ENCODE assay signal across 20 cellular contexts in the genomic region with DNA sequence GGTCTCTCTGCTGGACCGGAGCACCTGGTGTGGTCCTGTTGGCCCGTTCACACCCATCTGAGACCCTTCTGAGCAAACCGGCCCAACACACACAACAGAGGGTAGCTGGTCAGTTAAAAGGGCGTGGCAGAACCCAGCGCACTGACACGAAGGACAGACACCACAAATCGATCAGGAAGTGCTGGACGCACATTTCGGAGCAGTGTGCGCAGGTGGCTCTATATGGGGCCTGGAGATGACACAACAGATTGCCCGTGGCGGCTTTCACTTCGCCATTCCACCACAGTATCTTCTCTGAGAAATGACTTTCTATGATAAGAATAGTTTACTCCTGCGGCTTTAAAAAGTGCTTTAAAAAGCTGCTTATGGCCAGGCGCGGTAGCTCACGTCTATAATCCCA. TPM values are rescaled to one million over a fixed set of nuclear protein-coding genes. Genes with fewer than 3 reads are reported as not detected.
DNase-seq lines count a peak whose midpoint lies in the region; ATAC-seq, FAIRE-seq and TF ChIP-seq lines count a peak whose summit lies in the region.
"Had no signal": no experiment of that assay in that cellular context is flagged by ENCODE, and none has a peak within 500 bp of the region (broad histone marks: within the 10 kb centered on the region; RNA-seq: fewer than 3 reads in every experiment).

No MANE protein-coding gene starts in this region.

- ATAC-seq in right lobe of liver, result no peak
- ATAC-seq: left ventricle myocardium superior, psoas muscle had no signal

- peaks cover 13% of the 10 kb centered on the region for H3K36me3 ChIP-seq in CD8-positive, alpha-beta memory T cell (ENCODE audit: insufficient read depth, low read length)
- peaks cover 2% of the 10 kb centered on the region for H3K36me3 ChIP-seq in effector memory CD4-positive, alpha-beta T cell (ENCODE audit: control insufficient read depth, insufficient read depth, low read length)
- H3K36me3 ChIP-seq in right lobe of liver, result no peaks in the 10 kb centered on the region

- POLR2A ChIA-PET in CD8-positive, alpha-beta memory T cell (lab: Charles Lee), result interaction anchor here (1.8 to 2.1 kb wide), 2 partner anchors 12 to 29 kb away, joined by 8 to 9 read pairs; a partner anchor contains a TSS

- TF ChIP-seq POLR2A in right lobe of liver (IDR thresholded peaks at IDR 0.05), result no peak

- H3K9me3 ChIP-seq in CD8-positive, alpha-beta memory T cell (ENCODE audit: low read length), result no peaks in the 10 kb centered on the region
- no peaks in the 10 kb centered on the region for H3K9me3 ChIP-seq in effector memory CD4-positive, alpha-beta T cell (ENCODE audit: control insufficient read depth, low read length)
- no peaks in the 10 kb centered on the region for H3K9me3 ChIP-seq in right lobe of liver
- H3K9me3 ChIP-seq: psoas muscle, upper lobe of left lung had no signal

- no peak overlapping the region for H3K4me3 ChIP-seq in CD8-positive, alpha-beta memory T cell (ENCODE audit: low read length)
- no peak overlapping the region for H3K4me3 ChIP-seq in effector memory CD4-positive, alpha-beta T cell (ENCODE audit: insufficient read depth, low read depth, low read length, poor library complexity, severe bottlenecking)
- no peak overlapping the region for H3K4me3 ChIP-seq in right lobe of liver
- no peak overlapping the region for H3K4me3 ChIP-seq in dorsolateral prefrontal cortex
- H3K4me3 ChIP-seq: psoas muscle, upper lobe of left lung had no signal

- H3K36me3 Mint-ChIP-seq in T-helper 1 cell treated with Interleukin-12 subunit alpha and Interleukin-12 subunit beta and Interleukin-4 antibody, amounts not matched to agents 30 μg/mL and 1 μg/mL, for 36 hours (ENCODE audit: low read depth), result peaks cover 22% of the 10 kb centered on the region
- H3K36me3 Mint-ChIP-seq in CD8-positive, alpha-beta memory T cell, result peaks cover 0 to 28% (median 13%) of the 10 kb centered on the region in 3 donors
- H3K36me3 Mint-ChIP-seq in T-helper 2 cell treated with Interferon-gamma antibody and Interleukin-4, amounts not matched to agents 5 μg/mL and 100 μg/mL, for 36 hours (ENCODE audit: low read depth), result peaks cover 25% of the 10 kb centered on the region

- H3K9me3 Mint-ChIP-seq in T-helper 1 cell treated with Interleukin-12 subunit alpha and Interleukin-12 subunit beta and Interleukin-4 antibody, amounts not matched to agents 30 μg/mL and 1 μg/mL, for 36 hours, result no peaks in the 10 kb centered on the region
- H3K9me3 Mint-ChIP-seq in CD8-positive, alpha-beta memory T cell, result no peaks in the 10 kb centered on the region
- no peaks in the 10 kb centered on the region for H3K9me3 Mint-ChIP-seq in T-helper 2 cell treated with Interferon-gamma antibody and Interleukin-4, amounts not matched to agents 5 μg/mL and 100 μg/mL, for 36 hours
- H3K9me3 Mint-ChIP-seq: H9, neural crest cell had no signal

- CTCF ChIA-PET in CD8-positive, alpha-beta memory T cell (lab: Charles Lee), result interaction anchor here (0.9 to 3.7 kb wide), 7 partner anchors 13 to 170 kb away, joined by 3 to 12 read pairs (median 4); a partner anchor contains a TSS

- intact Hi-C loops in right lobe of liver (cut with DNase I), result no loop called here
- intact Hi-C loops in dorsolateral prefrontal cortex (cut with DNase I), result no loop called here

- no peak for DNase-seq in T-helper 1 cell
- DNase-seq in CD8-positive, alpha-beta memory T cell, result no peak
- DNase-seq in T-helper 2 cell treated with Interferon-gamma antibody and Interleukin-4, amounts not matched to agents 5 μg/mL and 100 μg/mL, for 36 hours (ENCODE audit: low spot score), result no peak
- DNase-seq in effector memory CD4-positive, alpha-beta T cell, result no peak
- DNase-seq in RCC 7860 (ENCODE audit: low spot score), result no peak
- DNase-seq in right lobe of liver, result no peak
- no peak for DNase-seq in dorsolateral prefrontal cortex
- DNase-seq: foreskin fibroblast, H9, Karpas-422, left ventricle myocardium superior, midbrain, NCI-H1048, NCI-H2029, psoas muscle had no signal

- H3K4me3 Mint-ChIP-seq in T-helper 1 cell treated with Interleukin-12 subunit alpha and Interleukin-12 subunit beta and Interleukin-4 antibody, amounts not matched to agents 30 μg/mL and 1 μg/mL, for 36 hours, result peak overlapping the region; percentile 57
- peak overlapping the region in 6 of 7 donors; percentile 12 to 75 (median 56) for H3K4me3 Mint-ChIP-seq in CD8-positive, alpha-beta memory T cell
- peak overlapping the region; percentile 67 for H3K4me3 Mint-ChIP-seq in T-helper 2 cell treated with Interferon-gamma antibody and Interleukin-4, amounts not matched to agents 5 μg/mL and 100 μg/mL, for 36 hours
- H3K4me3 Mint-ChIP-seq: H9, neural crest cell had no signal

- H3K27me3 Mint-ChIP-seq in T-helper 1 cell treated with Interleukin-12 subunit alpha and Interleukin-12 subunit beta and Interleukin-4 antibody, amounts not matched to agents 30 μg/mL and 1 μg/mL, for 36 hours (ENCODE audit: low read depth), result no peaks in the 10 kb centered on the region
- peaks cover 0 to 3% of the 10 kb centered on the region in 2 donors for H3K27me3 Mint-ChIP-seq in CD8-positive, alpha-beta memory T cell
- H3K27me3 Mint-ChIP-seq in T-helper 2 cell treated with Interferon-gamma antibody and Interleukin-4, amounts not matched to agents 5 μg/mL and 100 μg/mL, for 36 hours (ENCODE audit: low read depth), result no peaks in the 10 kb centered on the region

- H3K27me3 ChIP-seq in CD8-positive, alpha-beta memory T cell (ENCODE audit: insufficient read depth, low read length, poor library complexity, severe bottlenecking), result no peaks in the 10 kb centered on the region
- H3K27me3 ChIP-seq in effector memory CD4-positive, alpha-beta T cell (replicated peaks; ENCODE audit: control insufficient read depth, insufficient read depth, low read length, poor library complexity, severe bottlenecking), result no peaks in the 10 kb centered on the region
- H3K27me3 ChIP-seq in right lobe of liver (no peaks in the 10 kb centered on the region), dorsolateral prefrontal cortex (no peaks in the 10 kb centered on the region)
- H3K27me3 ChIP-seq: upper lobe of left lung had no signal

- peaks cover 33% of the 10 kb centered on the region for H3K4me1 ChIP-seq in CD8-positive, alpha-beta memory T cell (ENCODE audit: insufficient read depth, low read length)
- peaks cover 28% of the 10 kb centered on the region for H3K4me1 ChIP-seq in effector memory CD4-positive, alpha-beta T cell (ENCODE audit: control insufficient read depth, insufficient read depth, low read length, poor library complexity, severe bottlenecking)
- H3K4me1 ChIP-seq in right lobe of liver, result no peaks in the 10 kb centered on the region
- H3K4me1 ChIP-seq: psoas muscle had no signal

- FAIRE-seq in RCC 7860 (lab: Jason Lieb, UNC), result no peak
- FAIRE-seq: bronchial epithelial cell had no signal

- TF ChIP-seq CTCF in right lobe of liver (IDR thresholded peaks at IDR 0.05) (no peak), dorsolateral prefrontal cortex (IDR thresholded peaks at IDR 0.05 in 54 of 56, conservative IDR thresholded peaks at IDR 0.05 in 2 of 56; ENCODE audit: low read depth in 1 of 56, partially characterized antibody in 56 of 56) (no peak)

- 97% methylated on average over 5 of the region's 17 CpGs for WGBS in right lobe of liver (ENCODE audit: insufficient coverage, low coverage, low lambda C conversion rate, missing lambda C conversion rate)

- peak overlapping the region; percentile 47 for H3K27ac ChIP-seq in CD8-positive, alpha-beta memory T cell (ENCODE audit: low read depth, low read length)
- peak overlapping the region; percentile 56 for H3K27ac ChIP-seq in effector memory CD4-positive, alpha-beta T cell (ENCODE audit: insufficient read depth, low read length, poor library complexity, severe bottlenecking)
- H3K27ac ChIP-seq in right lobe of liver, result no peak overlapping the region
- H3K27ac ChIP-seq in dorsolateral prefrontal cortex, result no peak overlapping the region
- H3K27ac ChIP-seq: 22Rv1, psoas muscle, upper lobe of left lung had no signal

- peaks cover 40% of the 10 kb centered on the region for H3K4me1 Mint-ChIP-seq in T-helper 1 cell treated with Interleukin-12 subunit alpha and Interleukin-12 subunit beta and Interleukin-4 antibody, amounts not matched to agents 30 μg/mL and 1 μg/mL, for 36 hours (ENCODE audit: low read depth)
- peaks cover 30 to 54% (median 40%) of the 10 kb centered on the region in 3 donors for H3K4me1 Mint-ChIP-seq in CD8-positive, alpha-beta memory T cell
- peaks cover 57% of the 10 kb centered on the region for H3K4me1 Mint-ChIP-seq in T-helper 2 cell treated with Interferon-gamma antibody and Interleukin-4, amounts not matched to agents 5 μg/mL and 100 μg/mL, for 36 hours (ENCODE audit: low read depth)
- H3K4me1 Mint-ChIP-seq: H9, neural crest cell had no signal

- peak overlapping the region; percentile 80 for H3K27ac Mint-ChIP-seq in T-helper 1 cell treated with Interleukin-12 subunit alpha and Interleukin-12 subunit beta and Interleukin-4 antibody, amounts not matched to agents 30 μg/mL and 1 μg/mL, for 36 hours
- peak overlapping the region; percentile 63 to 94 (median 90) for H3K27ac Mint-ChIP-seq in CD8-positive, alpha-beta memory T cell
- H3K27ac Mint-ChIP-seq in T-helper 2 cell treated with Interferon-gamma antibody and Interleukin-4, amounts not matched to agents 5 μg/mL and 100 μg/mL, for 36 hours, result peak overlapping the region; percentile 88
- H3K27ac Mint-ChIP-seq: H9 had no signal

RNA-seq across cellular contexts. Expression of a gene that starts 12.5 kb away (rescaled TPM):
- 10 to 100 TPM; 69.8 to 77.6 TPM for total RNA-seq in CD8-positive, alpha-beta memory T cell
- 39.2 TPM for polyA plus RNA-seq in CD8-positive, alpha-beta memory T cell
- total RNA-seq in right lobe of liver (10 to 100 TPM; 10.1 to 37.4 (median 17.2) TPM), dorsolateral prefrontal cortex (100 to 1,000 TPM in 17 of 120 experiments, 10 to 100 TPM in 103; 38.5 to 134 (median 72.6) TPM)

RNA-seq across cellular contexts. Expression of a gene that starts 28.7 kb away (rescaled TPM):
- total RNA-seq in CD8-positive, alpha-beta memory T cell, result 10 to 100 TPM; 27.5 to 31.8 TPM
- 3.3 TPM for polyA plus RNA-seq in CD8-positive, alpha-beta memory T cell
- total RNA-seq in right lobe of liver (10 to 100 TPM in 2 of 6 experiments, 1 to 10 TPM in 4; 4.1 to 34.0 (median 7.3) TPM), dorsolateral prefrontal cortex (10 to 100 TPM in 76 of 120 experiments, 1 to 10 TPM in 44; 4.8 to 45.0 (median 12.2) TPM)

Comparison
In these comparisons a context has a peak if more than half of its experiments do, and no peak if none do; other contexts are left out.
1. H3K27ac ChIP-seq: peak in CD8-positive, alpha-beta memory T cell (single experiment) and effector memory CD4-positive, alpha-beta T cell (single experiment); none in right lobe of liver (0 of 3) and dorsolateral prefrontal cortex (0 of 59).
2. Peak in every context shown above with its lines, with median percentiles within 50 percentile points of each other: H3K27ac Mint-ChIP-seq and H3K4me3 Mint-ChIP-seq.